8 cellular contexts compared by ENCODE assay signal in genomic region chr9:98808411-98808815, GRCh38. TPM values are rescaled to one million over a fixed set of nuclear protein-coding genes. Genes with fewer than 3 reads are reported as not detected.
DNase-seq lines count a peak whose midpoint lies in the region; ATAC-seq and TF ChIP-seq lines count a peak whose summit lies in the region.

No MANE protein-coding gene starts in this region.

- H3K9me3 Mint-ChIP-seq in activated T-cell treated with anti-CD3 and anti-CD28 coated beads, Interleukin-2, amount 50 U/mL, for 24 hours: no peaks in the 10 kb centered on the region
- no peaks in the 10 kb centered on the region for H3K9me3 Mint-ChIP-seq in activated B cell treated with CpG ODN at 0.5 μM for 24 hours

- TF ChIP-seq CTCF in activated B cell treated with CpG ODN at 0.5 μM for 24 hours (IDR thresholded peaks at IDR 0.05): no peak

- H3K36me3 Mint-ChIP-seq in activated T-cell treated with anti-CD3 and anti-CD28 coated beads, Interleukin-2, amount 50 U/mL, for 24 hours (ENCODE audit: low read depth): peaks cover 11% of the 10 kb centered on the region
- H3K36me3 Mint-ChIP-seq in activated B cell treated with CpG ODN at 0.5 μM for 24 hours (ENCODE audit: low read depth): no peaks in the 10 kb centered on the region

- H3K36me3 ChIP-seq in iPS-18a (ENCODE audit: control insufficient read depth, low read depth, low read length): no peaks in the 10 kb centered on the region

- no peaks in the 10 kb centered on the region for H3K9me3 ChIP-seq in iPS-18a (ENCODE audit: control insufficient read depth, low read depth, low read length)

- POLR2A ChIA-PET in activated B cell treated with CpG ODN at 0.5 μM for 24 hours (lab: Charles Lee): interaction anchor here (0.8 to 1.3 kb wide), 3 partner anchors 11 to 552 kb away, joined by 3 to 12 read pairs (median 3); no protein-coding TSS in a partner anchor

- no peak overlapping the region for H3K9ac ChIP-seq in iPS-18a (ENCODE audit: low read length)

- peaks cover 16% of the 10 kb centered on the region for H3K4me1 ChIP-seq in iPS-18a (ENCODE audit: control insufficient read depth, low read depth, low read length)

- ATAC-seq in activated B cell treated with CpG ODN at 0.5 μM for 24 hours (ENCODE audit: low read depth): no peak
- no peak for ATAC-seq in stimulated activated naive CD8-positive, alpha-beta T cell treated with anti-CD3 and anti-CD28 coated beads, Interleukin-15, Interleukin-2, amounts not matched to agents 100 U/mL and 50 U/mL, for 24 hours

- no peak for DNase-seq in activated T-cell treated with anti-CD3 and anti-CD28 coated beads, Interleukin-2, amount 50 U/mL, for 24 hours
- DNase-seq in activated T-cell treated with anti-CD3 and anti-CD28 coated beads for 4 hours (no peak), activated B cell treated with CpG ODN at 0.5 μM for 24 hours (no peak), posterior cingulate gyrus (no peak), Ammon's horn (ENCODE audit: low spot score) (no peak), superior temporal gyrus (ENCODE audit: extremely low spot score) (no peak)
- peak; percentile 23 for DNase-seq in stimulated activated naive CD8-positive, alpha-beta T cell treated with anti-CD3 and anti-CD28 coated beads, Interleukin-15, Interleukin-2, amounts not matched to agents 100 U/mL and 50 U/mL, for 24 hours

- intact Hi-C loops in activated B cell treated with CpG ODN at 0.5 μM for 24 hours (cut with micrococcal nuclease): no loop called here
- intact Hi-C loops in posterior cingulate gyrus (cut with DNase I): loop anchor here (5.0 kb wide), 1 partner anchor 194 kb away; no protein-coding TSS in a partner anchor

- peaks cover 6% of the 10 kb centered on the region for H3K27me3 Mint-ChIP-seq in activated T-cell treated with anti-CD3 and anti-CD28 coated beads, Interleukin-2, amount 50 U/mL, for 24 hours
- peaks cover 12% of the 10 kb centered on the region for H3K27me3 Mint-ChIP-seq in activated B cell treated with CpG ODN at 0.5 μM for 24 hours

- peak overlapping the region; percentile 65 for H3K4me3 ChIP-seq in iPS-18a (ENCODE audit: low read length)

- CTCF ChIA-PET in activated B cell treated with CpG ODN at 0.5 μM for 24 hours (lab: Charles Lee): interaction anchor here (1.4 kb wide), 1 partner anchor 10 kb away, joined by 3 read pairs; no protein-coding TSS in a partner anchor

- H3K27ac ChIP-seq in iPS-18a (ENCODE audit: low read length): no peak overlapping the region

- H3K4me3 Mint-ChIP-seq in activated T-cell treated with anti-CD3 and anti-CD28 coated beads, Interleukin-2, amount 50 U/mL, for 24 hours: peak overlapping the region; percentile 83
- peak overlapping the region; percentile 86 for H3K4me3 Mint-ChIP-seq in activated B cell treated with CpG ODN at 0.5 μM for 24 hours

- H3K4me1 Mint-ChIP-seq in activated T-cell treated with anti-CD3 and anti-CD28 coated beads, Interleukin-2, amount 50 U/mL, for 24 hours (ENCODE audit: low read depth): peaks cover 40% of the 10 kb centered on the region
- peaks cover 18% of the 10 kb centered on the region for H3K4me1 Mint-ChIP-seq in activated B cell treated with CpG ODN at 0.5 μM for 24 hours

- H3K27me3 ChIP-seq in iPS-18a (ENCODE audit: control insufficient read depth, insufficient read depth, low read length): peaks cover 13% of the 10 kb centered on the region

- H3K27ac Mint-ChIP-seq in activated T-cell treated with anti-CD3 and anti-CD28 coated beads, Interleukin-2, amount 50 U/mL, for 24 hours: peak overlapping the region; percentile 41
- peak overlapping the region; percentile 18 for H3K27ac Mint-ChIP-seq in activated B cell treated with CpG ODN at 0.5 μM for 24 hours

RNA-seq across cellular contexts. Expression of gene GALNT12, which starts 0.9 kb away (rescaled TPM):
- total RNA-seq in activated B cell treated with CpG ODN at 0.5 μM for 24 hours: 2.0 and 2.5 TPM in 2 replicates

RNA-seq across cellular contexts. Expression of gene ANKS6, which starts 12.1 kb away (rescaled TPM):
- total RNA-seq in activated B cell treated with CpG ODN at 0.5 μM for 24 hours: 12.1 and 14.8 TPM in 2 replicates
